ENCODE assay signal across 27 cellular contexts in the genomic region with DNA sequence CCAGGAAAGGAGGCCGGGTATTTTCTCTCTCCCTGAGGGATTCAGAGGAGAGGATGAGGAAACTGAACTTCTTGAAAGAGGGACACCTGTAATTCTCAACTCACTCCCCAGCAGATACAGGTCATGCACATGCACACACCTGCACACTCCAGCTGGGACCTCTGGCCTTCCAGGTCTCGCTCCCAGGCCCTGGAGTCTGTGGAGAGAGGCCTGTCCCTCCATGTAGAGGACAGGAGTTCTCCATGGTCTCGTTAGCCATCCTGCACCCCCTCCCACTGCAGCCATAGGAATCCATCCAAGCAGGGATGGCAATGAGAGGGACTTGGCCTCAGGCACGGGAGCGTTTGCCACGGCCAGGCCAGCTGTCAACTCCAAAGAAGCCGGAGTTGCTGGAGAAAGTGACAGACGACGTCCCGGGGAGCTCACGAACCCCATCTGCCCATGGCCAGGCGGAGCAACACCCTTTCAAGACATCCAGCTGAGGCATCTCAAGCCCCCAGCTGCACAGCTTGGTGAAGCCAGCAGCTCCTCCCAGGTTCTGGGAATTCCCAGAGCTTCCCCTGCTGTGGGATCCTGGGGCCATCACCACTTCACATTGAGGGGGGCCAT.
DNase-seq lines count a peak whose midpoint lies in the region; ATAC-seq, FAIRE-seq and TF ChIP-seq lines count a peak whose summit lies in the region.
"Had no signal": no experiment of that assay in that cellular context is flagged by ENCODE, and none has a peak within 500 bp of the region (broad histone marks: within the 10 kb centered on the region; RNA-seq: fewer than 3 reads in every experiment).

No MANE protein-coding gene starts in this region.

- no peak overlapping the region for H3K4me3 Mint-ChIP-seq in endodermal cell
- H3K4me3 Mint-ChIP-seq: CD4-positive, alpha-beta memory T cell; GM23338 had no signal

- peaks cover 25% of the 10 kb centered on the region for H3K4me1 Mint-ChIP-seq in endodermal cell

- ATAC-seq in sciatic nerve (no peak), HG03521 (IDR thresholded peaks at IDR 0.05; ENCODE audit: unreplicated experiment) (no peak)
- ATAC-seq: GM23338 had no signal

- H3K9me3 Mint-ChIP-seq in endodermal cell = no peaks in the 10 kb centered on the region
- H3K9me3 Mint-ChIP-seq: GM23338 had no signal

- TF ChIP-seq CTCF in endodermal cell (conservative IDR thresholded peaks at IDR 0.05) (no peak), D721Med (IDR thresholded peaks at IDR 0.05; ENCODE audit: insufficient read depth, missing control alignments) (no peak)

- no peak overlapping the region for H3K4me3 ChIP-seq in endodermal cell (ENCODE audit: low read length)
- H3K4me3 ChIP-seq: BLaER1, GM23338, HAP-1 had no signal

- intact Hi-C loops in sciatic nerve (cut with DNase I) = no loop called here

- H3K27ac ChIP-seq in endodermal cell (ENCODE audit: low read depth, low read length) = no peak overlapping the region
- H3K27ac ChIP-seq: 22Rv1, BLaER1 had no signal

- 84 to 94% methylated on average over 9 to 12 of the region's 12 CpGs for WGBS in endodermal cell (ENCODE audit: insufficient coverage in 1 of 2, insufficient read length in 1 of 2), 2 experiments

- no peaks in the 10 kb centered on the region for H3K36me3 Mint-ChIP-seq in endodermal cell (ENCODE audit: low read depth)
- H3K36me3 Mint-ChIP-seq: CD4-positive, alpha-beta memory T cell had no signal

- H3K27me3 ChIP-seq in endodermal cell (ENCODE audit: control insufficient read depth, insufficient read depth, low read length, poor library complexity, severe bottlenecking) = no peaks in the 10 kb centered on the region
- H3K27me3 ChIP-seq: BLaER1 had no signal

- no peak for FAIRE-seq in D721Med (lab: Jason Lieb, UNC)
- FAIRE-seq: GM18507, RCC 7860 had no signal

- no peaks in the 10 kb centered on the region for H3K9me3 ChIP-seq in endodermal cell (ENCODE audit: control insufficient read depth, low read length)
- H3K9me3 ChIP-seq: BLaER1, Caco-2, HAP-1 had no signal

- H3K4me1 ChIP-seq in endodermal cell (ENCODE audit: control insufficient read depth, insufficient read depth, low read length) = no peaks in the 10 kb centered on the region
- H3K4me1 ChIP-seq: HAP-1 had no signal

- peak; percentile 77 for DNase-seq in DMS 273 (lab: John Stamatoyannopoulos, UW; ENCODE audit: unreplicated experiment)
- DNase-seq in DMS 273 treated with DMSO at 0.1 percent for 48 hours (lab: John Stamatoyannopoulos, UW) = no peak
- DNase-seq in NCI-H524 (lab: John Stamatoyannopoulos, UW) = peak; percentile 68 to 89
- peak; percentile 64 for DNase-seq in endodermal cell
- DNase-seq in sciatic nerve (ENCODE audit: low spot score) = peak; percentile 35
- DNase-seq in D721Med (ENCODE audit: insufficient read length, low spot score) = no peak
- DNase-seq in hepatic stellate cell (ENCODE audit: low spot score) = no peak
- DNase-seq: ACHN; Caco-2; CD4-positive, alpha-beta memory T cell; DMS53; GDM1; KBM-7; MM.1S; NCI-H1048; NCI-H1417 treated with DMSO at 0.1 percent for 48 hours; NCI-H187; NCI-H226; NCI-H510A treated with DMSO at 0.1 percent for 48 hours; Right ventricle myocardium superior had no signal

- H3K36me3 ChIP-seq in endodermal cell (ENCODE audit: control insufficient read depth, insufficient read depth, low read length) = no peaks in the 10 kb centered on the region
- H3K36me3 ChIP-seq: BLaER1, HAP-1 had no signal

- no peaks in the 10 kb centered on the region for H3K27me3 Mint-ChIP-seq in endodermal cell (ENCODE audit: insufficient read depth)

- no peak overlapping the region for H3K9ac ChIP-seq in endodermal cell (ENCODE audit: extremely low read depth, low read length, poor library complexity, severe bottlenecking)
- H3K9ac ChIP-seq: BLaER1 had no signal

- H3K27ac Mint-ChIP-seq in endodermal cell = no peak overlapping the region
- H3K27ac Mint-ChIP-seq: CD4-positive, alpha-beta memory T cell; GM23338 had no signal

Comparison
In these comparisons a context has a peak if more than half of its experiments do, and no peak if none do; other contexts are left out.
1. DNase-seq: peak in DMS 273 (single experiment), NCI-H524 (2 of 2), endodermal cell (single experiment) and sciatic nerve (single experiment); none in DMS 273 treated with DMSO at 0.1 percent for 48 hours (single experiment), D721Med (single experiment) and hepatic stellate cell (single experiment).